ENCODE assay signal across 18 cellular contexts in genomic region chr18:1917546-1917945, GRCh38.
A peak's percentile ranks its signal among the peaks of the same experiment; 100 is the strongest.
DNase-seq lines count a peak whose midpoint lies in the region; ATAC-seq and TF ChIP-seq lines count a peak whose summit lies in the region.
"Had no signal": no experiment of that assay in that cellular context is flagged by ENCODE, and none has a peak within 500 bp of the region (broad histone marks: within the 10 kb centered on the region; RNA-seq: fewer than 3 reads in every experiment).

No MANE protein-coding gene starts in this region.

- H3K4me2 ChIP-seq in GM23338: no peak overlapping the region
- no peak overlapping the region for H3K4me2 ChIP-seq in trophoblast cell (ENCODE audit: low read length)
- no peak overlapping the region for H3K4me2 ChIP-seq in hepatocyte
- H3K4me2 ChIP-seq: A549; BLaER1 treated with 17β-estradiol and CSF1 and Interleukin-3, amounts not matched to agents 10 nM and 100 nM had no signal

- H3K27me3 Mint-ChIP-seq in GM23338 (ENCODE audit: insufficient read depth, low read depth, poor library complexity): no peaks in the 10 kb centered on the region
- H3K27me3 Mint-ChIP-seq: B cell; CD4-positive, alpha-beta T cell had no signal

- H3K14ac ChIP-seq in trophoblast cell (ENCODE audit: low read length): no peak overlapping the region

- H3K9me2 ChIP-seq in GM23338 (ENCODE audit: insufficient read depth): 0 out of 2 replicates have a peak, but pooled peaks cover 3% of the 10 kb centered on the region
- no peaks in the 10 kb centered on the region for H3K9me2 ChIP-seq in hepatocyte (replicated peaks; ENCODE audit: insufficient read depth)

- H3K9me3 Mint-ChIP-seq in GM23338: peaks cover 17% of the 10 kb centered on the region

- H3K18ac ChIP-seq in trophoblast cell (ENCODE audit: low read length): no peak overlapping the region

- H3K27me3 ChIP-seq in GM23338 (ENCODE audit: insufficient read depth) (no peaks in the 10 kb centered on the region), trophoblast cell (ENCODE audit: insufficient read depth, low read length) (no peaks in the 10 kb centered on the region), hepatocyte (no peaks in the 10 kb centered on the region)
- H3K27me3 ChIP-seq: BLaER1 treated with 17β-estradiol and CSF1 and Interleukin-3, amounts not matched to agents 10 nM and 100 nM had no signal

- no peak overlapping the region for H2BK12ac ChIP-seq in trophoblast cell (ENCODE audit: low read length)

- no peak overlapping the region for H4K12ac ChIP-seq in trophoblast cell (ENCODE audit: low read depth, low read length)

- no peaks in the 10 kb centered on the region for H3K79me2 ChIP-seq in GM23338 (replicated peaks; ENCODE audit: insufficient read depth)
- H3K79me2 ChIP-seq in trophoblast cell (ENCODE audit: control insufficient read depth, insufficient read depth, low read length, poor library complexity): no peaks in the 10 kb centered on the region
- H3K79me2 ChIP-seq in hepatocyte: no peaks in the 10 kb centered on the region

- WGBS in trophoblast cell (ENCODE audit: extremely low coverage, insufficient coverage, insufficient read length): no CpG with 5 or more reads among the region's 4 CpGs
- WGBS in hepatocyte (ENCODE audit: low lambda C conversion rate, missing lambda C conversion rate): 84% methylated on average over 4 of the region's 4 CpGs

- H3K4me3 ChIP-seq in GM23338: no peak overlapping the region
- no peak overlapping the region for H3K4me3 ChIP-seq in trophoblast cell (ENCODE audit: low read depth, low read length)
- no peak overlapping the region for H3K4me3 ChIP-seq in hepatocyte
- H3K4me3 ChIP-seq: A549; BLaER1 treated with 17β-estradiol and CSF1 and Interleukin-3, amounts not matched to agents 10 nM and 100 nM had no signal

- H4K8ac ChIP-seq in trophoblast cell (ENCODE audit: low read depth, low read length): no peak overlapping the region

- H3K4ac ChIP-seq in trophoblast cell (ENCODE audit: low read depth, low read length): no peak overlapping the region

- H3K4me3 Mint-ChIP-seq in GM23338: no peak overlapping the region
- H3K4me3 Mint-ChIP-seq: B cell; CD4-positive, alpha-beta T cell; CD8-positive, alpha-beta T cell had no signal

- no peak overlapping the region for H3K27ac Mint-ChIP-seq in GM23338
- H3K27ac Mint-ChIP-seq: B cell; CD4-positive, alpha-beta T cell; CD8-positive, alpha-beta T cell had no signal

- H3K9me3 ChIP-seq in trophoblast cell (ENCODE audit: insufficient read depth, low read depth, low read length) (peaks cover 2% of the 10 kb centered on the region), hepatocyte (ENCODE audit: low read depth) (no peaks in the 10 kb centered on the region)
- H3K9me3 ChIP-seq: A549, Caco-2 had no signal

- H3K23ac ChIP-seq in trophoblast cell (ENCODE audit: low read length): no peak overlapping the region

- no peak overlapping the region for H3K9ac ChIP-seq in trophoblast cell (ENCODE audit: low read length)
- H3K9ac ChIP-seq: BLaER1 treated with 17β-estradiol and CSF1 and Interleukin-3, amounts not matched to agents 10 nM and 100 nM had no signal

- H3K4me1 ChIP-seq in GM23338 (ENCODE audit: insufficient read depth) (no peaks in the 10 kb centered on the region), trophoblast cell (ENCODE audit: control insufficient read depth in 1 of 2, insufficient read depth in 2 of 2, low read length in 2 of 2) (peaks cover 0 to 3% of the 10 kb centered on the region in 2 experiments), hepatocyte (ENCODE audit: insufficient read depth) (no peaks in the 10 kb centered on the region)
- H3K4me1 ChIP-seq: A549; BLaER1 treated with 17β-estradiol and CSF1 and Interleukin-3, amounts not matched to agents 10 nM and 100 nM had no signal

- TF ChIP-seq CTCF in GM23338 (conservative IDR thresholded peaks at IDR 0.05; ENCODE audit: low read depth in 2 of 2): no peak
- no peak for TF ChIP-seq CTCF in hepatocyte (IDR thresholded peaks at IDR 0.05; ENCODE audit: poor library complexity)

- peak; percentile 30 for DNase-seq in NCI-H146 (lab: John Stamatoyannopoulos, UW)
- no peak for DNase-seq in NCI-H146 treated with DMSO at 0.1 percent for 48 hours (lab: John Stamatoyannopoulos, UW; ENCODE audit: unreplicated experiment)
- DNase-seq in GM23338 (ENCODE audit: low spot score): no peak
- peak; percentile 77 to 87 for DNase-seq in trophoblast cell
- DNase-seq in hepatocyte (ENCODE audit: low spot score): no peak
- no peak for DNase-seq in epidermal melanocyte (ENCODE audit: insufficient read length, low spot score)
- DNase-seq: AML-193; Caco-2; Calu3; CD4-positive, alpha-beta T cell; CD8-positive, alpha-beta T cell; DMS79 treated with DMSO at 0.1 percent for 48 hours; GF-D8 had no signal

- H4K91ac ChIP-seq in trophoblast cell (ENCODE audit: low read depth, low read length): no peak overlapping the region

- no peak for ATAC-seq in GM23338
- ATAC-seq: A549; CD8-positive, alpha-beta T cell had no signal

- H3K79me1 ChIP-seq in trophoblast cell (ENCODE audit: low read length): no peaks in the 10 kb centered on the region

- no peaks in the 10 kb centered on the region for H3K4me1 Mint-ChIP-seq in GM23338
- H3K4me1 Mint-ChIP-seq: B cell had no signal

- no peak overlapping the region for H2BK120ac ChIP-seq in trophoblast cell (ENCODE audit: insufficient read depth, low read length, poor library complexity)

- H3F3A ChIP-seq in GM23338 (replicated peaks; ENCODE audit: low read depth): no peaks in the 10 kb centered on the region

- no peak overlapping the region for H2BK5ac ChIP-seq in trophoblast cell (ENCODE audit: low read depth, low read length, poor library complexity)

- no peaks in the 10 kb centered on the region for H4K20me1 ChIP-seq in GM23338 (replicated peaks; ENCODE audit: insufficient read depth)
- no peaks in the 10 kb centered on the region for H4K20me1 ChIP-seq in hepatocyte (ENCODE audit: insufficient read depth, poor library complexity, severe bottlenecking)
- H4K20me1 ChIP-seq: BLaER1 treated with 17β-estradiol and CSF1 and Interleukin-3, amounts not matched to agents 10 nM and 100 nM had no signal

- H3K36me3 ChIP-seq in GM23338 (ENCODE audit: insufficient read depth) (0 out of 2 replicates have a peak, but pooled peaks cover 2% of the 10 kb centered on the region), trophoblast cell (ENCODE audit: control insufficient read depth in 1 of 2, insufficient read depth in 2 of 2, low read length in 2 of 2) (no peaks in the 10 kb centered on the region), hepatocyte (replicated peaks; ENCODE audit: insufficient read depth, low read depth) (no peaks in the 10 kb centered on the region)
- H3K36me3 ChIP-seq: BLaER1 treated with 17β-estradiol and CSF1 and Interleukin-3, amounts not matched to agents 10 nM and 100 nM had no signal

- H2AFZ ChIP-seq in GM23338 (peak overlapping the region; percentile 52; the same call in 1 of the 2 replicates), trophoblast cell (ENCODE audit: insufficient read depth, low read length, poor library complexity) (no peak overlapping the region), hepatocyte (no peak overlapping the region)

- H2AK5ac ChIP-seq in trophoblast cell (ENCODE audit: low read length): no peak overlapping the region

- no peak overlapping the region for H3K27ac ChIP-seq in GM23338 (ENCODE audit: low read depth)
- H3K27ac ChIP-seq in trophoblast cell (ENCODE audit: low read depth, low read length): no peak overlapping the region
- H3K27ac ChIP-seq in hepatocyte: no peak overlapping the region
- H3K27ac ChIP-seq: 22Rv1; A549; BLaER1 treated with 17β-estradiol and CSF1 and Interleukin-3, amounts not matched to agents 10 nM and 100 nM; C4-2B had no signal

- H3K36me3 Mint-ChIP-seq in GM23338 (ENCODE audit: low read depth): peaks cover 6% of the 10 kb centered on the region; the same call in 2 of the 3 replicates
- H3K36me3 Mint-ChIP-seq: CD8-positive, alpha-beta T cell had no signal

TF ChIP-seq in GM23338, 12 proteins besides CTCF, POLR2A, EP300 and RAD21:
- no peak for TF ChIP-seq ZNF114 (CRISPR knock-in tag; IDR thresholded peaks at IDR 0.05)
- no peak for TF ChIP-seq REST (IDR thresholded peaks at IDR 0.05; ENCODE audit: unreplicated experiment)
- no peak for TF ChIP-seq STAT1 (IDR thresholded peaks at IDR 0.05; ENCODE audit: unreplicated experiment)
- TF ChIP-seq EZH2phosphoT487 (IDR thresholded peaks at IDR 0.05; ENCODE audit: unreplicated experiment): no peak
- TF ChIP-seq ETS1 (IDR thresholded peaks at IDR 0.05): no peak
- TF ChIP-seq POLR2AphosphoS5 (IDR thresholded peaks at IDR 0.05; ENCODE audit: low read depth): no peak

Comparison
In these comparisons a context has a peak if more than half of its experiments do, and no peak if none do; other contexts are left out.
1. DNase-seq: peak in NCI-H146 (single experiment) and trophoblast cell (2 of 2); none in NCI-H146 treated with DMSO at 0.1 percent for 48 hours (single experiment), GM23338 (single experiment), hepatocyte (single experiment) and epidermal melanocyte (single experiment).